8 cellular contexts compared by ENCODE assay signal in genomic region chr14:104864267-104865068, GRCh38. TPM values are rescaled to one million over a fixed set of nuclear protein-coding genes. Genes with fewer than 3 reads are reported as not detected.
A peak's percentile ranks its signal among the peaks of the same experiment; 100 is the strongest.
DNase-seq lines count a peak whose midpoint lies in the region; ATAC-seq, FAIRE-seq and TF ChIP-seq lines count a peak whose summit lies in the region.

No MANE protein-coding gene starts in this region.

- no peak for TF ChIP-seq POLR2A in GM12892 (IDR thresholded peaks at IDR 0.05; ENCODE audit: low read depth, low read length)

- H3K36me3 ChIP-seq in upper lobe of right lung = no peaks in the 10 kb centered on the region

- no peaks in the 10 kb centered on the region for H3K9me3 ChIP-seq in upper lobe of right lung

- DNase-seq in GM12892 (ENCODE audit: insufficient read length) (peak; percentile 46), NCI-H748 treated with DMSO at 0.1 percent for 48 hours (lab: John Stamatoyannopoulos, UW) (peak; percentile 31), choroid plexus epithelial cell (ENCODE audit: low read depth) (no peak), memory B cell (ENCODE audit: low spot score in 2 of 2) (peak in 1 of 2 donors; percentile 37), upper lobe of right lung (peak; percentile 88), cerebellum (ENCODE audit: low spot score) (no peak), activated gamma-delta T cell (lab: John Stamatoyannopoulos, UW) (no peak)

- H3K4me1 Mint-ChIP-seq in memory B cell = peaks cover 5% of the 10 kb centered on the region

- peaks cover 6% of the 10 kb centered on the region for H3K27me3 ChIP-seq in upper lobe of right lung

- H3K4me3 Mint-ChIP-seq in memory B cell = peak overlapping the region; percentile 48

- peak; percentile 12 for ATAC-seq in memory B cell (ENCODE audit: low read depth)
- ATAC-seq in upper lobe of right lung = peak; percentile 60
- no peak for ATAC-seq in GM21717 (IDR thresholded peaks at IDR 0.05; ENCODE audit: unreplicated experiment)

- H3K9me3 Mint-ChIP-seq in memory B cell = no peaks in the 10 kb centered on the region

- FAIRE-seq in GM12892 (lab: Jason Lieb, UNC) = no peak

- peak overlapping the region; percentile 78 for H3K27ac ChIP-seq in upper lobe of right lung

- H3K36me3 Mint-ChIP-seq in memory B cell = no peaks in the 10 kb centered on the region

- peaks cover 23% of the 10 kb centered on the region for H3K27me3 Mint-ChIP-seq in memory B cell

- H3K4me1 ChIP-seq in upper lobe of right lung = peaks cover 17% of the 10 kb centered on the region

- intact Hi-C loops in upper lobe of right lung (cut with DNase I) = no loop called here

- H3K4me3 ChIP-seq in choroid plexus epithelial cell (ENCODE audit: low read depth, low read length) (peak overlapping the region; percentile 39), upper lobe of right lung (peak overlapping the region; percentile 57)

- no peak overlapping the region for H3K27ac Mint-ChIP-seq in memory B cell

- no peak for TF ChIP-seq CTCF in choroid plexus epithelial cell (conservative IDR thresholded peaks at IDR 0.05; ENCODE audit: low read depth, low read length)
- no peak for TF ChIP-seq CTCF in upper lobe of right lung (IDR thresholded peaks at IDR 0.05)

RNA-seq across cellular contexts. Expression of gene CEP170B, which starts 0.6 kb away (rescaled TPM):
- polyA plus RNA-seq in GM12892 (2012; ENCODE audit: missing spikeins) = not detected
- total RNA-seq in upper lobe of right lung (30.3 TPM), cerebellum (13.3 TPM)

Comparison
In these comparisons a context has a peak if more than half of its experiments do, and no peak if none do; other contexts are left out.
1. DNase-seq: peak in GM12892 (single experiment), NCI-H748 treated with DMSO at 0.1 percent for 48 hours (single experiment) and upper lobe of right lung (single experiment); none in choroid plexus epithelial cell (single experiment), cerebellum (single experiment) and activated gamma-delta T cell (single experiment).